In the genomic region with DNA sequence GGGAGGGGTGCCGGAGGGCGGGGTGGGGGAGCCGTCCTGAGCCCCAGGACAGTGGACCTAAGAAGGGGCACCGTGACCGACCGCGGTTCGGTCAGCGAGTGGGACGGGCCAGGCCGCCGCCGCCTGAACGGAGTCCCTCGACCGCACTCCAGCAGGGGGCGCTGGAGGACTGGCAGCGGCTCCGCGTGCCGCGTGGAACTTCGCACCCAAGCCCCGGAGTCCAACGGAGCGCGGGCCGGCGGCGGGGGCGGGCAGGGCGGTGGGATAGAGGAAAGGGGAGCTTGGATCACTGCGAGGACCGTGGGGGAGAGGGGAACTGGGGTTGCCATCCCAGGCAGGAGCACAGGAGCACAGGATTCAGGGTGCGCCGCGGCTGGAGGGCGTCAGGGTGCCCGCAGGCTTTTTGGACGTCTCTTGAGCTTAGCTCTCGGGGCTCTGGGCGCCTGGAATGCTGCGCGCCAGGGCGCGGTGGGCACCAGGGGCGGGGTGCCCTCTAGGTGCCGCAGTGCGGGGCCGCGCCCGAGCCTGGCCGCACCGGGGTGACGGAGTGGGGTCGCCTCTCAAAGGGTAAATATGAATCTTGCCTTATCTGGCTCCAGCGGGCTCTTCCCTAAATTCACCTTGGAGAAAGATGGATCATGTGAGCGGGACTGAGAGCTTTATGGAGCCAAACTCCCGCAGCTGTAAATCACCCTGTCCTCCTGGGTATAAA, we compare ENCODE assay signal across 9 cellular contexts. TPM values are rescaled to one million over a fixed set of nuclear protein-coding genes. Genes with fewer than 3 reads are reported as not detected.
A peak's percentile ranks its signal among the peaks of the same experiment; 100 is the strongest.
DNase-seq lines count a peak whose midpoint lies in the region; ATAC-seq and TF ChIP-seq lines count a peak whose summit lies in the region.
"Had no signal": no experiment of that assay in that cellular context is flagged by ENCODE, and none has a peak within 500 bp of the region (broad histone marks: within the 10 kb centered on the region; RNA-seq: fewer than 3 reads in every experiment).

No MANE protein-coding gene starts in this region.

- no peak overlapping the region for H3K27ac ChIP-seq in esophagus muscularis mucosa (replicated peaks in 1 of 4)

- no peak overlapping the region for H3K27ac Mint-ChIP-seq in natural killer cell treated with Interleukin-12 subunit alpha and Interleukin-12 subunit beta and Interleukin-15 and Interleukin-18, amount 100 ng/mL, for 72 hours

- peaks cover 21 to 38% (median 27%) of the 10 kb centered on the region in 4 donors for H3K4me1 ChIP-seq in esophagus muscularis mucosa

- peak; percentile 49 to 87 (median 69) for TF ChIP-seq CTCF in esophagus muscularis mucosa (IDR thresholded peaks at IDR 0.05)

- TF ChIP-seq EP300 in esophagus muscularis mucosa (IDR thresholded peaks at IDR 0.05) = no peak

- 0% methylated on average over 13 of the region's 59 CpGs for WGBS in esophagus muscularis mucosa

- peaks cover 0 to 5% of the 10 kb centered on the region in 2 donors for H3K4me1 Mint-ChIP-seq in natural killer cell treated with Interleukin-12 subunit alpha and Interleukin-12 subunit beta and Interleukin-15 and Interleukin-18, amount 100 ng/mL, for 72 hours (ENCODE audit: low read depth in 2 of 2)

- DNase-seq in NCI-H82 (lab: John Stamatoyannopoulos, UW) (peak; percentile 75), NCI-H82 treated with DMSO at 0.1 percent for 48 hours (lab: John Stamatoyannopoulos, UW; ENCODE audit: unreplicated experiment) (no peak), NOMO-1 treated with DMSO at 0.1 percent for 48 hours (lab: John Stamatoyannopoulos, UW; ENCODE audit: unreplicated experiment) (peak; percentile 41), esophagus muscularis mucosa (ENCODE audit: extremely low spot score) (no peak)
- peak; percentile 80 for DNase-seq in activated T-cell treated with anti-CD3 and anti-CD28 coated beads, Interleukin-2, amount 50 U/mL, for 1 hour
- DNase-seq in natural killer cell treated with Interleukin-12 subunit alpha and Interleukin-12 subunit beta and Interleukin-15 and Interleukin-18, amount 100 ng/mL, for 72 hours (ENCODE audit: low spot score) = peak; percentile 74
- peak; percentile 58 for DNase-seq in stimulated activated naive CD4-positive, alpha-beta T cell treated with Interleukin-2 at 50 U/mL for 16 hours (lab: John Stamatoyannopoulos, UW)

- no peaks in the 10 kb centered on the region for H3K36me3 ChIP-seq in esophagus muscularis mucosa

- H3K4me3 ChIP-seq in esophagus muscularis mucosa = peak overlapping the region; percentile 38 to 53 (median 42)

- no peaks in the 10 kb centered on the region for H3K9me3 ChIP-seq in esophagus muscularis mucosa

- H3K36me3 Mint-ChIP-seq in natural killer cell treated with Interleukin-12 subunit alpha and Interleukin-12 subunit beta and Interleukin-15 and Interleukin-18, amount 100 ng/mL, for 72 hours = no peaks in the 10 kb centered on the region

- H3K27me3 ChIP-seq in esophagus muscularis mucosa = peaks cover 7 to 96% (median 38%) of the 10 kb centered on the region in 4 donors

- peak; percentile 72 to 81 for ATAC-seq in natural killer cell treated with Interleukin-12 subunit alpha and Interleukin-12 subunit beta and Interleukin-15 and Interleukin-18, amount 100 ng/mL, for 72 hours
- no peak for ATAC-seq in GM21360 (IDR thresholded peaks at IDR 0.05; ENCODE audit: unreplicated experiment)

- no peak for TF ChIP-seq POLR2A in esophagus muscularis mucosa (IDR thresholded peaks at IDR 0.05; ENCODE audit: low read depth)

- peak overlapping the region; percentile 58 for H3K4me3 Mint-ChIP-seq in natural killer cell treated with Interleukin-12 subunit alpha and Interleukin-12 subunit beta and Interleukin-15 and Interleukin-18, amount 100 ng/mL, for 72 hours

- H3K27me3 Mint-ChIP-seq in natural killer cell treated with Interleukin-12 subunit alpha and Interleukin-12 subunit beta and Interleukin-15 and Interleukin-18, amount 100 ng/mL, for 72 hours = peaks cover 16 to 32% of the 10 kb centered on the region in 2 donors

- intact Hi-C loops in esophagus muscularis mucosa (cut with DNase I) = loop anchor here (5.0 kb wide), 1 partner anchor 34 kb away; no protein-coding TSS in a partner anchor

- H3K9me3 Mint-ChIP-seq in natural killer cell treated with Interleukin-12 subunit alpha and Interleukin-12 subunit beta and Interleukin-15 and Interleukin-18, amount 100 ng/mL, for 72 hours = no peaks in the 10 kb centered on the region

RNA-seq across cellular contexts. Expression of a gene that starts 0.4 kb away (rescaled TPM):
- not detected for total RNA-seq in esophagus muscularis mucosa
- not detected for total RNA-seq in natural killer cell treated with Interleukin-12 subunit alpha and Interleukin-12 subunit beta and Interleukin-15 and Interleukin-18, amount 100 ng/mL, for 72 hours
- total RNA-seq: skeletal muscle tissue had no signal

RNA-seq across cellular contexts. Expression of a gene that starts 0.6 kb away (rescaled TPM):
- under 1 TPM in 1 of 4 donors, not detected in 3; 0.39 TPM for total RNA-seq in esophagus muscularis mucosa
- not detected for total RNA-seq in natural killer cell treated with Interleukin-12 subunit alpha and Interleukin-12 subunit beta and Interleukin-15 and Interleukin-18, amount 100 ng/mL, for 72 hours

RNA-seq across cellular contexts. Expression of a gene that starts 12.0 kb away (rescaled TPM):
- total RNA-seq in esophagus muscularis mucosa = not detected
- total RNA-seq in natural killer cell treated with Interleukin-12 subunit alpha and Interleukin-12 subunit beta and Interleukin-15 and Interleukin-18, amount 100 ng/mL, for 72 hours = not detected
- total RNA-seq: skeletal muscle tissue had no signal

RNA-seq across cellular contexts. Expression of a gene that starts 30.3 kb away (rescaled TPM):
- total RNA-seq in esophagus muscularis mucosa = under 1 TPM in 1 of 4 donors, not detected in 3; 0.33 TPM
- total RNA-seq in natural killer cell treated with Interleukin-12 subunit alpha and Interleukin-12 subunit beta and Interleukin-15 and Interleukin-18, amount 100 ng/mL, for 72 hours = not detected
- total RNA-seq: skeletal muscle tissue had no signal

RNA-seq across cellular contexts. Expression of a gene that starts 48.9 kb away (rescaled TPM):
- 10 to 100 TPM in 2 of 4 donors, 1 to 10 TPM in 2; 4.5 to 17.1 (median 10.9) TPM for total RNA-seq in esophagus muscularis mucosa
- total RNA-seq in natural killer cell treated with Interleukin-12 subunit alpha and Interleukin-12 subunit beta and Interleukin-15 and Interleukin-18, amount 100 ng/mL, for 72 hours = under 1 TPM; 0.47 to 0.83 TPM

Comparison
In these comparisons a context has a peak if more than half of its experiments do, and no peak if none do; other contexts are left out.
1. DNase-seq: peak in NCI-H82 (single experiment), NOMO-1 treated with DMSO at 0.1 percent for 48 hours (single experiment), activated T-cell treated with anti-CD3 and anti-CD28 coated beads, Interleukin-2, amount 50 U/mL, for 1 hour (single experiment), natural killer cell treated with Interleukin-12 subunit alpha and Interleukin-12 subunit beta and Interleukin-15 and Interleukin-18, amount 100 ng/mL, for 72 hours (single experiment) and stimulated activated naive CD4-positive, alpha-beta T cell treated with Interleukin-2 at 50 U/mL for 16 hours (single experiment); none in NCI-H82 treated with DMSO at 0.1 percent for 48 hours (single experiment) and esophagus muscularis mucosa (single experiment).